12 cellular contexts compared by ENCODE assay signal in the genomic region with DNA sequence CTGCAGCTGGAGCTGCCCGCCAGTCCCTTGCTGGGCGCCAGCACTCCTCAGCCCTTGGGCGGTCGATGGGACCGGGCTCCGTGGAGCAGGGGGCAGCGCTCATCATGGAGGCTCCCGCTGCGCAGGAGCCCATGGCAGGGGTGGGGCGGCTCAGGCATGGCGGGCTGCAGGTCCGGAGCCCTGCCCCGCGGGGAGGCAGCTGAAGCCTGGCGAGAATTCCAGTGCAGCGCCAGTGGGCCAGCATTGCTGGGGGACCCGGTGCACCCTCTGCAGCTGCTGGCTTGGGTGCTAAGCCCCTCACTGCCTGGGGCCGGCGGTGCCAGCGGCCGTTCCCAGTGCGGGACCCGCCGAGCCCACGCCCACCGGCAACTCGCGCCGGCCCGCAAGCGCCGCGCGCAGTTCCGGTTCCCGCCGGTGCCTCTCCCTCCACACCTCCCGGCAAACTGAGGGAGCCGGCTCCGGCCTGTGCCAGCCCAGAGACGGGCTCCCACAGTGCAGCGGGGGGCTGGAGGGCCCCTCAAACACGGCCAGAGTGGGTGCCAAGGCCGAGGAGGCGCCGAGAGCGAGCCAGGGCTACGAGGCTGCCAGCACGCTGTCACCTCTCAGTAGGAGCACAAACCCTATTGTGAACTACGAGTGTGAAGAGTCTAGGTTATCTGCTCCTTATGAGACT.
DNase-seq lines count a peak whose midpoint lies in the region; FAIRE-seq and TF ChIP-seq lines count a peak whose summit lies in the region.
"Had no signal": no experiment of that assay in that cellular context is flagged by ENCODE, and none has a peak within 500 bp of the region (broad histone marks: within the 10 kb centered on the region; RNA-seq: fewer than 3 reads in every experiment).

No MANE protein-coding gene starts in this region.

- no peak overlapping the region for H3K27ac ChIP-seq in kidney (ENCODE audit: low read depth in 2 of 2, low read length in 2 of 2)
- H3K27ac ChIP-seq: 22Rv1 had no signal

- intact Hi-C loops in kidney (cut with DNase I), result no loop called here

- no peaks in the 10 kb centered on the region for H3K9me3 ChIP-seq in kidney (ENCODE audit: control insufficient read depth in 1 of 2, low read length in 2 of 2)

- no peak for TF ChIP-seq CTCF in kidney (IDR thresholded peaks at IDR 0.05; ENCODE audit: borderline replicate concordance, extremely low read depth, insufficient read depth)

- H3K4me1 ChIP-seq in kidney (ENCODE audit: control insufficient read depth in 1 of 2, insufficient read depth in 1 of 2, low read depth in 1 of 2, low read length in 2 of 2), result no peaks in the 10 kb centered on the region

- FAIRE-seq in kidney (lab: Jason Lieb, UNC) (no peak), urothelium cell line (lab: Jason Lieb, UNC) (no peak)
- FAIRE-seq: D721Med had no signal

- H3K36me3 ChIP-seq in kidney (ENCODE audit: control insufficient read depth in 1 of 2, insufficient read depth in 2 of 2, low read length in 2 of 2), result no peaks in the 10 kb centered on the region

- H3K9ac ChIP-seq in kidney (ENCODE audit: low read length in 2 of 2), result no peak overlapping the region

- no peak overlapping the region for H3K4me3 ChIP-seq in kidney (ENCODE audit: low read length in 2 of 2)

- peak; percentile 52 for DNase-seq in NCI-H146 (lab: John Stamatoyannopoulos, UW)
- DNase-seq in NCI-H146 treated with DMSO at 0.1 percent for 48 hours (lab: John Stamatoyannopoulos, UW; ENCODE audit: unreplicated experiment), result no peak
- peak; percentile 61 for DNase-seq in ELF-1 (ENCODE audit: low read depth, low spot score)
- DNase-seq in kidney, result peak; percentile 60
- peak; percentile 6 for DNase-seq in urothelium cell line (ENCODE audit: low spot score)
- no peak for DNase-seq in NCI-H226
- DNase-seq in ureter (ENCODE audit: low spot score), result no peak
- DNase-seq: CD8-positive, alpha-beta T cell; COR-L47; DMS153 had no signal

Comparison
In these comparisons a context has a peak if more than half of its experiments do, and no peak if none do; other contexts are left out.
1. DNase-seq: peak in NCI-H146 (single experiment), ELF-1 (single experiment), kidney (single experiment) and urothelium cell line (single experiment); none in NCI-H146 treated with DMSO at 0.1 percent for 48 hours (single experiment), NCI-H226 (single experiment) and ureter (single experiment).